1 cellular context compared by ENCODE assay signal in genomic region chr1:155304558-155305063, GRCh38.
TF ChIP-seq lines count a peak whose summit lies in the region.

No MANE protein-coding gene starts in this region.

TF ChIP-seq in H1, 55 proteins besides CTCF, POLR2A, EP300 and RAD21:
- no peak for TF ChIP-seq EGR1 (IDR thresholded peaks at IDR 0.05; ENCODE audit: borderline replicate concordance, low read depth, low read length)
- no peak for TF ChIP-seq SIX5 (IDR thresholded peaks at IDR 0.05; ENCODE audit: low read depth, low read length)
- TF ChIP-seq RXRA (IDR thresholded peaks at IDR 0.05; ENCODE audit: insufficient read depth, low read depth, low read length) = no peak
- TF ChIP-seq BRCA1 (IDR thresholded peaks at IDR 0.05; ENCODE audit: low read depth, low read length) = no peak
- no peak for TF ChIP-seq HDAC2 (IDR thresholded peaks at IDR 0.05; ENCODE audit: borderline replicate concordance in 1 of 2, low read depth in 2 of 2, low read length in 2 of 2)
- no peak for TF ChIP-seq SP2 (IDR thresholded peaks at IDR 0.05; ENCODE audit: low read length)
- TF ChIP-seq USF2 (IDR thresholded peaks at IDR 0.05; ENCODE audit: low read length) = no peak
- TF ChIP-seq TAF7 (optimal IDR thresholded peaks at IDR 0.05; ENCODE audit: borderline replicate concordance, low read depth, low read length) = no peak
- no peak for TF ChIP-seq TCF12 (IDR thresholded peaks at IDR 0.05; ENCODE audit: low read depth, low read length)
- no peak for TF ChIP-seq MAFK (IDR thresholded peaks at IDR 0.05; ENCODE audit: low read depth, low read length)
- TF ChIP-seq SIN3A (conservative IDR thresholded peaks at IDR 0.05 in 1 of 2, IDR thresholded peaks at IDR 0.05 in 1 of 2; ENCODE audit: low read depth in 1 of 2, low read length in 2 of 2) = no peak
- TF ChIP-seq BCL11A (IDR thresholded peaks at IDR 0.05; ENCODE audit: low read depth in 2 of 2, low read length in 2 of 2) = no peak
- no peak for TF ChIP-seq E2F6 (IDR thresholded peaks at IDR 0.05)
- no peak for TF ChIP-seq SRF (IDR thresholded peaks at IDR 0.05; ENCODE audit: low read depth, low read length)
- TF ChIP-seq CBX8 (IDR thresholded peaks at IDR 0.05; ENCODE audit: borderline replicate concordance, low read depth, low read length) = no peak
- no peak for TF ChIP-seq FOSL1 (IDR thresholded peaks at IDR 0.05; ENCODE audit: insufficient read depth, low read depth, low read length)
- TF ChIP-seq CHD2 (IDR thresholded peaks at IDR 0.05; ENCODE audit: low read length) = no peak
- TF ChIP-seq EZH2 (IDR thresholded peaks at IDR 0.05; ENCODE audit: low read depth, low read length, severe bottlenecking) = no peak
- no peak for TF ChIP-seq NANOG (IDR thresholded peaks at IDR 0.05; ENCODE audit: insufficient read depth, low read depth, low read length, poor library complexity, severe bottlenecking)
